In the genomic region with DNA sequence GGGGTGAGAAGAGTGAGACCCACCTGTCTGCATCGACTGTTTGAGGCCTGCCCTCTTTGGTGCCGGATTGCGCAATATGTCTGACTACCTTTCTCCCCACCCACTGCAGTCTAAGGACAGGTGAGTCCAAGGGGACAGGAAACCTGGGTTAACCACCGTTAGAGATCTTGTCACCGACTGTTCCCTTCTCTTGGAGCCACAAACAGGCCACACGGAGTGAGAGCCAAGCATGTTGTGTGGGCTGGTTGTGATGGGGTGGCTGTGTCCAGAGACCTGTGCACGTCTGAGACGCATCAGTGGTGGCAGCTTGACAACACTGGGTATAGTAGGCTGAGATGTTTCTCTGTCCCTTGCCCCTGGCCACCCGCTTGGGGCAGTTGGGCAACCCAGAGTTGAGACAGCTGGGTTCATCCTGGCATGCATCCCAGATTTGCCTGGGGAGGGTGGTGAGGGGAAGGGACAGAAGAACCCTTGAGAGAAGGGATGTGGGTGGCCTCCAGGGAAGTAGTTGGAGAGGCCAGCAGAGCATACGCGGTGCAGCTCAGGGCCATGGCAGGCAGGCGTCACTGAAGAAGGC, we compare ENCODE assay signal across 8 cellular contexts. TPM values are rescaled to one million over a fixed set of nuclear protein-coding genes. Genes with fewer than 3 reads are reported as not detected.
A peak's percentile ranks its signal among the peaks of the same experiment; 100 is the strongest.
DNase-seq lines count a peak whose midpoint lies in the region; ATAC-seq and TF ChIP-seq lines count a peak whose summit lies in the region.

No MANE protein-coding gene starts in this region.

- H3K4me3 Mint-ChIP-seq in CD8-positive, alpha-beta T cell: peak overlapping the region; percentile 4

- intact Hi-C loops in CD8-positive, alpha-beta T cell (cut with DNase I, micrococcal nuclease): no loop called here

- no peak overlapping the region for H3K4me3 ChIP-seq in CD8-positive, alpha-beta T cell (ENCODE audit: low read depth, low read length)
- no peak overlapping the region for H3K4me3 ChIP-seq in fibroblast of villous mesenchyme (ENCODE audit: low read depth, low read length)

- H3K27me3 ChIP-seq in CD8-positive, alpha-beta T cell (ENCODE audit: insufficient read depth, low read length): no peaks in the 10 kb centered on the region

- CTCF ChIA-PET in CD8-positive, alpha-beta T cell (lab: Charles Lee): interaction anchor here (0.6 kb wide), 1 partner anchor 207 kb away, joined by 4 read pairs; no protein-coding TSS in a partner anchor

- no peaks in the 10 kb centered on the region for H3K9me3 Mint-ChIP-seq in CD8-positive, alpha-beta T cell

- no peaks in the 10 kb centered on the region for H3K9me3 ChIP-seq in CD8-positive, alpha-beta T cell (ENCODE audit: low read length)

- peak overlapping the region; percentile 46 for H3K27ac Mint-ChIP-seq in CD8-positive, alpha-beta T cell

- no peak for TF ChIP-seq CTCF in CD8-positive, alpha-beta T cell (IDR thresholded peaks at IDR 0.05)
- no peak for TF ChIP-seq CTCF in fibroblast of villous mesenchyme (IDR thresholded peaks at IDR 0.05; ENCODE audit: insufficient read depth, low read depth, low read length)

- ATAC-seq in CD8-positive, alpha-beta T cell: peak; percentile 57
- ATAC-seq in GM21381 (IDR thresholded peaks at IDR 0.05; ENCODE audit: unreplicated experiment) (no peak), HG03095 (IDR thresholded peaks at IDR 0.05; ENCODE audit: unreplicated experiment) (no peak)

- H3K27ac ChIP-seq in CD8-positive, alpha-beta T cell (ENCODE audit: low read depth, low read length): no peak overlapping the region

- POLR2A ChIA-PET in CD8-positive, alpha-beta T cell (lab: Charles Lee): no interaction called here

- DNase-seq in CD8-positive, alpha-beta T cell: peak in 1 of 7 experiments; percentile 39
- peak; percentile 31 for DNase-seq in NCI-H345 treated with DMSO at 0.1 percent for 48 hours (lab: John Stamatoyannopoulos, UW; ENCODE audit: unreplicated experiment)
- peak; percentile 41 for DNase-seq in fibroblast of villous mesenchyme (ENCODE audit: low read depth)
- DNase-seq in pons (ENCODE audit: low spot score): peak; percentile 97
- DNase-seq in NK-92 (lab: John Stamatoyannopoulos, UW; ENCODE audit: unreplicated experiment): no peak
- no peak for DNase-seq in NCI-H748 treated with DMSO at 0.1 percent for 48 hours (lab: John Stamatoyannopoulos, UW)

- H3K36me3 ChIP-seq in CD8-positive, alpha-beta T cell (ENCODE audit: insufficient read depth, low read length): no peaks in the 10 kb centered on the region

- peaks cover 2% of the 10 kb centered on the region for H3K36me3 Mint-ChIP-seq in CD8-positive, alpha-beta T cell

- peaks cover 19% of the 10 kb centered on the region for H3K4me1 ChIP-seq in CD8-positive, alpha-beta T cell (ENCODE audit: insufficient read depth, low read length)

- H3K4me1 Mint-ChIP-seq in CD8-positive, alpha-beta T cell (ENCODE audit: low read depth): peaks cover 66% of the 10 kb centered on the region

- no peaks in the 10 kb centered on the region for H3K27me3 Mint-ChIP-seq in CD8-positive, alpha-beta T cell (ENCODE audit: low read depth)

RNA-seq across cellular contexts. Expression of a gene that starts 21.4 kb away (rescaled TPM):
- total RNA-seq in CD8-positive, alpha-beta T cell: 100 to 1,000 TPM; 146 to 149 TPM
- 157 and 178 TPM in 2 replicates for total RNA-seq in fibroblast of villous mesenchyme

Comparison
In these comparisons a context has a peak if more than half of its experiments do, and no peak if none do; other contexts are left out.
1. DNase-seq: peak in NCI-H345 treated with DMSO at 0.1 percent for 48 hours (single experiment), fibroblast of villous mesenchyme (single experiment) and pons (single experiment); none in NK-92 (single experiment) and NCI-H748 treated with DMSO at 0.1 percent for 48 hours (single experiment).